10 cellular contexts compared by ENCODE assay signal in genomic region chr16:12802048-12802447, GRCh38. TPM values are rescaled to one million over a fixed set of nuclear protein-coding genes. Genes with fewer than 3 reads are reported as not detected.
DNase-seq lines count a peak whose midpoint lies in the region; ATAC-seq and TF ChIP-seq lines count a peak whose summit lies in the region.
"Had no signal": no experiment of that assay in that cellular context is flagged by ENCODE, and none has a peak within 500 bp of the region (broad histone marks: within the 10 kb centered on the region; RNA-seq: fewer than 3 reads in every experiment).

No MANE protein-coding gene starts in this region.

- H3K4me2 ChIP-seq in hepatocyte: peak overlapping the region; percentile 85

- peak overlapping the region; percentile 97 for H3K4me3 Mint-ChIP-seq in activated CD8-positive, alpha-beta memory T cell treated with anti-CD3 and anti-CD28 coated beads, Interleukin-2, amount 10 ng/mL, durations not matched to agents 7 days and 5 days
- peak overlapping the region; percentile 92 for H3K4me3 Mint-ChIP-seq in activated naive CD8-positive, alpha-beta T cell treated with anti-CD3 and anti-CD28 coated beads, Interleukin-2, amount 10 ng/mL, durations not matched to agents 7 days and 5 days

- intact Hi-C loops in testis (cut with DNase I; ENCODE audit: low total_unique reads) (no loop called here), posterior vena cava (cut with DNase I) (no loop called here)

- no peaks in the 10 kb centered on the region for H3K36me3 ChIP-seq in hepatocyte (replicated peaks; ENCODE audit: insufficient read depth, low read depth)
- H3K36me3 ChIP-seq in testis (ENCODE audit: low read depth, missing control alignments): no peaks in the 10 kb centered on the region
- H3K36me3 ChIP-seq: HAP-1, heart left ventricle had no signal

- POLR2A ChIA-PET in activated naive CD8-positive, alpha-beta T cell treated with anti-CD3 and anti-CD28 coated beads, Interleukin-2, amount 10 ng/mL, durations not matched to agents 7 days and 5 days (lab: Charles Lee): no interaction called here

- DNase-seq in activated CD8-positive, alpha-beta memory T cell treated with anti-CD3 and anti-CD28 coated beads, Interleukin-2, amount 10 ng/mL, durations not matched to agents 7 days and 5 days: no peak
- DNase-seq in activated CD8-positive, alpha-beta memory T cell treated with anti-CD3 and anti-CD28 coated beads, Interleukin-2, amount 50 U/mL, for 48 hours: no peak
- no peak for DNase-seq in activated naive CD8-positive, alpha-beta T cell treated with anti-CD3 and anti-CD28 coated beads, Interleukin-2, amount 10 ng/mL, durations not matched to agents 7 days and 5 days
- DNase-seq in hepatocyte (ENCODE audit: low spot score) (no peak), testis (no peak), posterior vena cava (ENCODE audit: low spot score) (no peak)

- WGBS in hepatocyte (ENCODE audit: low lambda C conversion rate, missing lambda C conversion rate): 81% methylated on average over 9 of the region's 9 CpGs
- WGBS in testis, 2 donors: 44 to 45% methylated on average over 9 of the region's 9 CpGs

- TF ChIP-seq POLR2A in testis (IDR thresholded peaks at IDR 0.05): no peak

- no peaks in the 10 kb centered on the region for H4K20me1 ChIP-seq in hepatocyte (ENCODE audit: insufficient read depth, poor library complexity, severe bottlenecking)

- H3K27me3 ChIP-seq in hepatocyte: no peaks in the 10 kb centered on the region
- no peaks in the 10 kb centered on the region for H3K27me3 ChIP-seq in testis

- H3K79me2 ChIP-seq in hepatocyte: peaks cover 48% of the 10 kb centered on the region

- H3K9me3 ChIP-seq in hepatocyte (ENCODE audit: low read depth): no peaks in the 10 kb centered on the region
- no peaks in the 10 kb centered on the region for H3K9me3 ChIP-seq in testis
- H3K9me3 ChIP-seq: HAP-1, heart left ventricle had no signal

- no peaks in the 10 kb centered on the region for H3K27me3 Mint-ChIP-seq in activated CD8-positive, alpha-beta memory T cell treated with anti-CD3 and anti-CD28 coated beads, Interleukin-2, amount 10 ng/mL, durations not matched to agents 7 days and 5 days
- no peaks in the 10 kb centered on the region for H3K27me3 Mint-ChIP-seq in activated naive CD8-positive, alpha-beta T cell treated with anti-CD3 and anti-CD28 coated beads, Interleukin-2, amount 10 ng/mL, durations not matched to agents 7 days and 5 days

- CTCF ChIA-PET in activated CD8-positive, alpha-beta memory T cell treated with anti-CD3 and anti-CD28 coated beads, Interleukin-2, amount 10 ng/mL, durations not matched to agents 7 days and 5 days (lab: Charles Lee): interaction anchor here (0.5 to 0.8 kb wide), 2 partner anchors 14 to 52 kb away, joined by 3 read pairs; no protein-coding TSS in a partner anchor

- TF ChIP-seq CTCF in hepatocyte (IDR thresholded peaks at IDR 0.05; ENCODE audit: poor library complexity) (no peak), testis (IDR thresholded peaks at IDR 0.05) (no peak)

- ATAC-seq in activated CD8-positive, alpha-beta memory T cell treated with anti-CD3 and anti-CD28 coated beads, Interleukin-2, amount 10 ng/mL, durations not matched to agents 7 days and 5 days: no peak
- no peak for ATAC-seq in activated naive CD8-positive, alpha-beta T cell treated with anti-CD3 and anti-CD28 coated beads, Interleukin-2, amount 10 ng/mL, durations not matched to agents 7 days and 5 days (ENCODE audit: low read depth)
- ATAC-seq in GM18873 (IDR thresholded peaks at IDR 0.05; ENCODE audit: low FRiP score, unreplicated experiment) (no peak), HG02852 (IDR thresholded peaks at IDR 0.05; ENCODE audit: unreplicated experiment) (no peak)
- ATAC-seq: heart left ventricle had no signal

- peaks cover 20% of the 10 kb centered on the region for H3K36me3 Mint-ChIP-seq in activated CD8-positive, alpha-beta memory T cell treated with anti-CD3 and anti-CD28 coated beads, Interleukin-2, amount 10 ng/mL, durations not matched to agents 7 days and 5 days
- H3K36me3 Mint-ChIP-seq in activated naive CD8-positive, alpha-beta T cell treated with anti-CD3 and anti-CD28 coated beads, Interleukin-2, amount 10 ng/mL, durations not matched to agents 7 days and 5 days: peaks cover 8% of the 10 kb centered on the region

- no peaks in the 10 kb centered on the region for H3K9me2 ChIP-seq in hepatocyte (replicated peaks; ENCODE audit: insufficient read depth)

- peak overlapping the region; percentile 91 for H3K27ac Mint-ChIP-seq in activated CD8-positive, alpha-beta memory T cell treated with anti-CD3 and anti-CD28 coated beads, Interleukin-2, amount 10 ng/mL, durations not matched to agents 7 days and 5 days
- peak overlapping the region; percentile 47 for H3K27ac Mint-ChIP-seq in activated naive CD8-positive, alpha-beta T cell treated with anti-CD3 and anti-CD28 coated beads, Interleukin-2, amount 10 ng/mL, durations not matched to agents 7 days and 5 days

- no peaks in the 10 kb centered on the region for H3K9me3 Mint-ChIP-seq in activated CD8-positive, alpha-beta memory T cell treated with anti-CD3 and anti-CD28 coated beads, Interleukin-2, amount 10 ng/mL, durations not matched to agents 7 days and 5 days (ENCODE audit: low read depth)
- peaks cover 2% of the 10 kb centered on the region for H3K9me3 Mint-ChIP-seq in activated naive CD8-positive, alpha-beta T cell treated with anti-CD3 and anti-CD28 coated beads, Interleukin-2, amount 10 ng/mL, durations not matched to agents 7 days and 5 days

- H3K27ac ChIP-seq in hepatocyte: peak overlapping the region; percentile 66
- peak overlapping the region; percentile 57 to 91 for H3K27ac ChIP-seq in testis

- H2AFZ ChIP-seq in hepatocyte: no peak overlapping the region

- peaks cover 18% of the 10 kb centered on the region for H3K4me1 ChIP-seq in hepatocyte (ENCODE audit: insufficient read depth)
- peaks cover 32% of the 10 kb centered on the region for H3K4me1 ChIP-seq in testis
- H3K4me1 ChIP-seq: HAP-1 had no signal

- H3K4me3 ChIP-seq in hepatocyte (no peak overlapping the region), testis (peak overlapping the region in 1 of 2 donors; percentile 69)
- H3K4me3 ChIP-seq: HAP-1 had no signal

- H3K4me1 Mint-ChIP-seq in activated CD8-positive, alpha-beta memory T cell treated with anti-CD3 and anti-CD28 coated beads, Interleukin-2, amount 10 ng/mL, durations not matched to agents 7 days and 5 days: peaks cover 39% of the 10 kb centered on the region
- H3K4me1 Mint-ChIP-seq in activated naive CD8-positive, alpha-beta T cell treated with anti-CD3 and anti-CD28 coated beads, Interleukin-2, amount 10 ng/mL, durations not matched to agents 7 days and 5 days: peaks cover 23% of the 10 kb centered on the region

RNA-seq across cellular contexts. Expression of gene CPPED1, which starts 1.6 kb away (rescaled TPM):
- 10 to 100 TPM; 20.5 to 21.5 TPM for total RNA-seq in activated CD8-positive, alpha-beta memory T cell treated with anti-CD3 and anti-CD28 coated beads, Interleukin-2, amount 10 ng/mL, durations not matched to agents 7 days and 5 days
- 1 to 10 TPM; 7.8 to 9.7 TPM for total RNA-seq in activated naive CD8-positive, alpha-beta T cell treated with anti-CD3 and anti-CD28 coated beads, Interleukin-2, amount 10 ng/mL, durations not matched to agents 7 days and 5 days
- 27.2 and 29.9 TPM in 2 replicates for total RNA-seq in hepatocyte
- polyA plus RNA-seq in hepatocyte: 22.5 and 28.6 TPM in 2 replicates
- 10 to 100 TPM; 67.5 to 84.3 TPM for total RNA-seq in testis
- 34.3 TPM for polyA plus RNA-seq in testis (ENCODE audit: insufficient read depth, low read depth, low replicate concordance)
- 10 to 100 TPM; 14.9 to 25.6 TPM for total RNA-seq in posterior vena cava
